Comparison of ENCODE assay signal across 8 cellular contexts in genomic region chr17:72419866-72420774, GRCh38.
DNase-seq lines count a peak whose midpoint lies in the region; ATAC-seq and TF ChIP-seq lines count a peak whose summit lies in the region.

No MANE protein-coding gene starts in this region.

- H3K4me1 ChIP-seq in OCI-LY3 (ENCODE audit: low read length) (peaks cover 60% of the 10 kb centered on the region), neuronal stem cell (ENCODE audit: control insufficient read depth in 2 of 2, insufficient read depth in 1 of 2, low read depth in 1 of 2, low read length in 2 of 2) (peaks cover 2 to 13% of the 10 kb centered on the region in 2 donors)

- no peak overlapping the region for H3K23ac ChIP-seq in neuronal stem cell (ENCODE audit: low read depth, low read length, poor library complexity)

- H3K18ac ChIP-seq in neuronal stem cell (ENCODE audit: low read length): peak overlapping the region; percentile 45

- no peaks in the 10 kb centered on the region for H4K20me1 ChIP-seq in OCI-LY3 (ENCODE audit: insufficient read depth, low read length)

- WGBS in neuronal stem cell (ENCODE audit: extremely low coverage in 2 of 2, insufficient read length in 2 of 2, insufficient replicate concordance in 1 of 2), 2 donors: no CpG with 5 or more reads among the region's 11 CpGs

- peaks cover 18% of the 10 kb centered on the region for H3K36me3 ChIP-seq in OCI-LY3 (replicated peaks; ENCODE audit: low read depth, low read length)
- H3K36me3 ChIP-seq in neuronal stem cell (replicated peaks in 1 of 2; ENCODE audit: control insufficient read depth in 2 of 2, insufficient read depth in 2 of 2, low read length in 2 of 2): no peaks in the 10 kb centered on the region

- no peak overlapping the region for H4K8ac ChIP-seq in neuronal stem cell (ENCODE audit: low read depth, low read length)

- H3K4ac ChIP-seq in neuronal stem cell (ENCODE audit: low read length): no peak overlapping the region

- no peak overlapping the region for H3K14ac ChIP-seq in neuronal stem cell (ENCODE audit: low read length)

- H3K9me3 ChIP-seq in OCI-LY3 (ENCODE audit: insufficient read depth, low read length) (peaks cover 17% of the 10 kb centered on the region), neuronal stem cell (replicated peaks in 1 of 2; ENCODE audit: control insufficient read depth in 2 of 2, insufficient read depth in 1 of 2, low read depth in 1 of 2, low read length in 2 of 2) (peaks cover 0 to 9% of the 10 kb centered on the region in 2 donors)

- H3K9ac ChIP-seq in OCI-LY3 (ENCODE audit: low read length): peak overlapping the region; percentile 80
- no peak overlapping the region for H3K9ac ChIP-seq in neuronal stem cell (ENCODE audit: low read depth, low read length, poor library complexity)

- H2BK5ac ChIP-seq in neuronal stem cell (ENCODE audit: low read length): no peak overlapping the region

- peak overlapping the region; percentile 98 for H3K27ac ChIP-seq in OCI-LY3 (ENCODE audit: low read length)
- H3K27ac ChIP-seq in neuronal stem cell (replicated peaks; ENCODE audit: low read length): no peak overlapping the region

- H4K91ac ChIP-seq in neuronal stem cell (ENCODE audit: low read depth, low read length, poor library complexity): no peak overlapping the region

- H3K4me2 ChIP-seq in OCI-LY3 (ENCODE audit: low read length) (peak overlapping the region; percentile 68), neuronal stem cell (ENCODE audit: insufficient read depth, low read length, poor library complexity, severe bottlenecking) (no peak overlapping the region)

- ATAC-seq in GM18519 (IDR thresholded peaks at IDR 0.05; ENCODE audit: low FRiP score, unreplicated experiment) (peak; percentile 53), HG02623 (IDR thresholded peaks at IDR 0.05; ENCODE audit: unreplicated experiment) (peak; percentile 41)

- H2BK120ac ChIP-seq in neuronal stem cell (ENCODE audit: low read depth, low read length): no peak overlapping the region

- H3K79me2 ChIP-seq in OCI-LY3 (ENCODE audit: low read length): no peaks in the 10 kb centered on the region

- H3K4me3 ChIP-seq in OCI-LY3 (ENCODE audit: low read length) (peak overlapping the region; percentile 41; the same call in 1 of the 2 replicates), neuronal stem cell (ENCODE audit: low read length in 2 of 2) (no peak overlapping the region)

- DNase-seq in neuronal stem cell (ENCODE audit: low spot score) (no peak), AML-193 (lab: John Stamatoyannopoulos, UW) (no peak)
- no peak for DNase-seq in activated naive CD4-positive, alpha-beta T cell (lab: John Stamatoyannopoulos, UW)
- DNase-seq in stimulated activated CD4-positive, alpha-beta T cell treated with anti-CD3 and anti-CD28 coated beads, Interleukin-12 subunit alpha, Interleukin-12 subunit beta, amount 100 ng/mL, for 4 hours: no peak
- DNase-seq in activated CD4-positive, alpha-beta T cell treated with anti-CD3 and anti-CD28 coated beads, Interleukin-2, amount 50 U/mL, for 1 hour: no peak

- H2AFZ ChIP-seq in OCI-LY3 (ENCODE audit: low read depth, low read length) (peak overlapping the region; percentile 30; the same call in 1 of the 2 replicates), neuronal stem cell (ENCODE audit: low read length) (no peak overlapping the region)

- H2BK12ac ChIP-seq in neuronal stem cell (ENCODE audit: low read length): no peak overlapping the region

- no peaks in the 10 kb centered on the region for H3K79me1 ChIP-seq in neuronal stem cell (ENCODE audit: low read depth, low read length)

- no peak overlapping the region for H2BK15ac ChIP-seq in neuronal stem cell (ENCODE audit: low read length)

- H3K27me3 ChIP-seq in OCI-LY3 (ENCODE audit: low read depth, low read length): no peaks in the 10 kb centered on the region
- no peaks in the 10 kb centered on the region for H3K27me3 ChIP-seq in neuronal stem cell (ENCODE audit: control insufficient read depth in 3 of 3, insufficient read depth in 3 of 3, low read depth in 1 of 3, low read length in 3 of 3)

- H2AK5ac ChIP-seq in neuronal stem cell (ENCODE audit: low read depth, low read length): peak overlapping the region; percentile 78

- TF ChIP-seq CTCF in OCI-LY3 (IDR thresholded peaks at IDR 0.05; ENCODE audit: low read depth, low read length): peak; percentile 36
